ENCODE assay signal across 15 cellular contexts in the genomic region with DNA sequence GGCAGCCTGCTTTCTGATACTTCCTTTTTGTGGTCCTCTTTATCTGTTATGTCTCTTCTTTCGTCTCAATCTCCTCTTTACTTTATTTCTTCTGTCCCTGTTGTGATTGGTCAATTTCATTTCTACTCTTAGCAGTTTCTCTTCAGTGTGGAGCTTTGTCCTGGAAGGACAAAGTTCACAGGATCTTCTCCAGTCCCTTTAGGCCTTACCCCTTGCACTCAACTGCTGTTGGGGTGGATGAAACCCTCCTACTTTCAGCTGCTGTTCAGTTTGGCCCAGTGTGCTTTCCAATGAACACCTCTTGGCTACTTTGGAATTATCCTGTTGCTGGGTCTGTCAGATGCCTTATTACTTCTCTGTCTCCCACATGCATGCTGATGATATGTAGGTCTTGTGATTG. TPM values are rescaled to one million over a fixed set of nuclear protein-coding genes. Genes with fewer than 3 reads are reported as not detected.
A peak's percentile ranks its signal among the peaks of the same experiment; 100 is the strongest.
DNase-seq lines count a peak whose midpoint lies in the region; ATAC-seq lines count a peak whose summit lies in the region.
"Had no signal": no experiment of that assay in that cellular context is flagged by ENCODE, and none has a peak within 500 bp of the region (broad histone marks: within the 10 kb centered on the region; RNA-seq: fewer than 3 reads in every experiment).

No MANE protein-coding gene starts in this region.

- H3K4me3 Mint-ChIP-seq in activated CD4-positive, alpha-beta T cell treated with anti-CD3 and anti-CD28 coated beads, Interleukin-2, amount 10 ng/mL, durations not matched to agents 24 days and 14 days: no peak overlapping the region
- no peak overlapping the region for H3K4me3 Mint-ChIP-seq in activated T-helper 2 cell treated with anti-CD3 and anti-CD28 coated beads, Interferon-gamma antibody, Interleukin-2, Interleukin-4, amounts not matched to agents 10 μg/mL and 5 μg/mL and 100 μg/mL, durations not matched to agents 14 hours and 24 hours and 36 hours (ENCODE audit: low read depth)
- H3K4me3 Mint-ChIP-seq in activated naive CD8-positive, alpha-beta T cell treated with anti-CD3 and anti-CD28 coated beads, Interleukin-2, amount 50 U/mL, for 24 hours: no peak overlapping the region
- H3K4me3 Mint-ChIP-seq: CD8-positive, alpha-beta memory T cell; HFFc6 had no signal

- no peaks in the 10 kb centered on the region for H3K9me3 Mint-ChIP-seq in activated CD4-positive, alpha-beta T cell treated with anti-CD3 and anti-CD28 coated beads, Interleukin-2, amount 10 ng/mL, durations not matched to agents 24 days and 14 days
- no peaks in the 10 kb centered on the region for H3K9me3 Mint-ChIP-seq in activated T-helper 2 cell treated with anti-CD3 and anti-CD28 coated beads, Interferon-gamma antibody, Interleukin-2, Interleukin-4, amounts not matched to agents 10 μg/mL and 5 μg/mL and 100 μg/mL, durations not matched to agents 14 hours and 24 hours and 36 hours
- no peaks in the 10 kb centered on the region for H3K9me3 Mint-ChIP-seq in activated naive CD8-positive, alpha-beta T cell treated with anti-CD3 and anti-CD28 coated beads, Interleukin-2, amount 50 U/mL, for 24 hours
- H3K9me3 Mint-ChIP-seq: CD8-positive, alpha-beta memory T cell; HFFc6 had no signal

- intact Hi-C loops in activated CD4-positive, alpha-beta T cell treated with anti-CD3 and anti-CD28 coated beads, Interleukin-2, amount 10 ng/mL, durations not matched to agents 24 days and 14 days (cut with micrococcal nuclease): no loop called here
- intact Hi-C loops in activated T-helper 2 cell treated with anti-CD3 and anti-CD28 coated beads, Interferon-gamma antibody, Interleukin-2, Interleukin-4, amounts not matched to agents 10 μg/mL and 5 μg/mL and 100 μg/mL, durations not matched to agents 14 hours and 24 hours and 36 hours (cut with micrococcal nuclease): no loop called here

- no peaks in the 10 kb centered on the region for H3K4me1 Mint-ChIP-seq in activated CD4-positive, alpha-beta T cell treated with anti-CD3 and anti-CD28 coated beads, Interleukin-2, amount 10 ng/mL, durations not matched to agents 24 days and 14 days
- no peaks in the 10 kb centered on the region for H3K4me1 Mint-ChIP-seq in activated T-helper 2 cell treated with anti-CD3 and anti-CD28 coated beads, Interferon-gamma antibody, Interleukin-2, Interleukin-4, amounts not matched to agents 10 μg/mL and 5 μg/mL and 100 μg/mL, durations not matched to agents 14 hours and 24 hours and 36 hours (ENCODE audit: low read depth)
- H3K4me1 Mint-ChIP-seq in activated naive CD8-positive, alpha-beta T cell treated with anti-CD3 and anti-CD28 coated beads, Interleukin-2, amount 50 U/mL, for 24 hours: no peaks in the 10 kb centered on the region
- H3K4me1 Mint-ChIP-seq: CD8-positive, alpha-beta memory T cell had no signal

- no peak for ATAC-seq in activated naive CD8-positive, alpha-beta T cell treated with anti-CD3 and anti-CD28 coated beads, Interleukin-2, amount 50 U/mL, for 24 hours
- ATAC-seq: GM12878 had no signal

- H3K27me3 Mint-ChIP-seq in activated CD4-positive, alpha-beta T cell treated with anti-CD3 and anti-CD28 coated beads, Interleukin-2, amount 10 ng/mL, durations not matched to agents 24 days and 14 days: no peaks in the 10 kb centered on the region
- no peaks in the 10 kb centered on the region for H3K27me3 Mint-ChIP-seq in activated T-helper 2 cell treated with anti-CD3 and anti-CD28 coated beads, Interferon-gamma antibody, Interleukin-2, Interleukin-4, amounts not matched to agents 10 μg/mL and 5 μg/mL and 100 μg/mL, durations not matched to agents 14 hours and 24 hours and 36 hours (ENCODE audit: low read depth)
- H3K27me3 Mint-ChIP-seq in activated naive CD8-positive, alpha-beta T cell treated with anti-CD3 and anti-CD28 coated beads, Interleukin-2, amount 50 U/mL, for 24 hours: no peaks in the 10 kb centered on the region
- H3K27me3 Mint-ChIP-seq: CD8-positive, alpha-beta memory T cell had no signal

- peaks cover 47% of the 10 kb centered on the region for H3K36me3 Mint-ChIP-seq in activated CD4-positive, alpha-beta T cell treated with anti-CD3 and anti-CD28 coated beads, Interleukin-2, amount 10 ng/mL, durations not matched to agents 24 days and 14 days (ENCODE audit: low read depth)
- H3K36me3 Mint-ChIP-seq in activated T-helper 2 cell treated with anti-CD3 and anti-CD28 coated beads, Interferon-gamma antibody, Interleukin-2, Interleukin-4, amounts not matched to agents 10 μg/mL and 5 μg/mL and 100 μg/mL, durations not matched to agents 14 hours and 24 hours and 36 hours (ENCODE audit: low read depth): peaks cover 59% of the 10 kb centered on the region
- H3K36me3 Mint-ChIP-seq in activated naive CD8-positive, alpha-beta T cell treated with anti-CD3 and anti-CD28 coated beads, Interleukin-2, amount 50 U/mL, for 24 hours (ENCODE audit: low read depth): peaks cover 35% of the 10 kb centered on the region

- peak overlapping the region; percentile 30 for H3K27ac Mint-ChIP-seq in activated CD4-positive, alpha-beta T cell treated with anti-CD3 and anti-CD28 coated beads, Interleukin-2, amount 10 ng/mL, durations not matched to agents 24 days and 14 days
- H3K27ac Mint-ChIP-seq in activated T-helper 2 cell treated with anti-CD3 and anti-CD28 coated beads, Interferon-gamma antibody, Interleukin-2, Interleukin-4, amounts not matched to agents 10 μg/mL and 5 μg/mL and 100 μg/mL, durations not matched to agents 14 hours and 24 hours and 36 hours: peak overlapping the region; percentile 38
- no peak overlapping the region for H3K27ac Mint-ChIP-seq in activated naive CD8-positive, alpha-beta T cell treated with anti-CD3 and anti-CD28 coated beads, Interleukin-2, amount 50 U/mL, for 24 hours
- H3K27ac Mint-ChIP-seq: HFFc6 had no signal

- DNase-seq in activated CD4-positive, alpha-beta T cell treated with anti-CD3 and anti-CD28 coated beads, Interleukin-2, amount 10 ng/mL, durations not matched to agents 24 days and 14 days: no peak
- DNase-seq in activated CD4-positive, alpha-beta T cell treated with anti-CD3 and anti-CD28 coated beads for 4 hours: no peak
- peak; percentile 30 for DNase-seq in OCI-M1 (lab: John Stamatoyannopoulos, UW)
- DNase-seq in activated T-helper 2 cell treated with anti-CD3 and anti-CD28 coated beads, Interferon-gamma antibody, Interleukin-2, Interleukin-4, amounts not matched to agents 10 μg/mL and 5 μg/mL and 100 μg/mL, durations not matched to agents 14 hours and 24 hours and 36 hours (ENCODE audit: low spot score): no peak
- no peak for DNase-seq in GF-D8 (lab: John Stamatoyannopoulos, UW)
- DNase-seq in central memory CD4-positive, alpha-beta T cell: no peak
- DNase-seq in activated naive CD8-positive, alpha-beta T cell treated with anti-CD3 and anti-CD28 coated beads, Interleukin-2, amount 50 U/mL, for 24 hours: no peak
- DNase-seq: AML-193; Calu3; CD8-positive, alpha-beta memory T cell; DMS 273 treated with DMSO at 0.1 percent for 48 hours; HFFc6 had no signal

RNA-seq across cellular contexts. Expression of a gene that starts 24.7 kb away (rescaled TPM):
- 24.9 and 25.9 TPM in 2 replicates for total RNA-seq in activated CD4-positive, alpha-beta T cell treated with anti-CD3 and anti-CD28 coated beads, Interleukin-2, amount 10 ng/mL, durations not matched to agents 24 days and 14 days
- 22.3 and 22.5 TPM in 2 replicates for total RNA-seq in activated T-helper 2 cell treated with anti-CD3 and anti-CD28 coated beads, Interferon-gamma antibody, Interleukin-2, Interleukin-4, amounts not matched to agents 10 μg/mL and 5 μg/mL and 100 μg/mL, durations not matched to agents 14 hours and 24 hours and 36 hours

RNA-seq across cellular contexts. Expression of a gene that starts 25.3 kb away (rescaled TPM):
- 1.5 and 2.0 TPM in 2 replicates for total RNA-seq in activated CD4-positive, alpha-beta T cell treated with anti-CD3 and anti-CD28 coated beads, Interleukin-2, amount 10 ng/mL, durations not matched to agents 24 days and 14 days
- total RNA-seq in activated T-helper 2 cell treated with anti-CD3 and anti-CD28 coated beads, Interferon-gamma antibody, Interleukin-2, Interleukin-4, amounts not matched to agents 10 μg/mL and 5 μg/mL and 100 μg/mL, durations not matched to agents 14 hours and 24 hours and 36 hours: 1.8 and 2.2 TPM in 2 replicates

RNA-seq across cellular contexts. Expression of a gene that starts 31.6 kb away (rescaled TPM):
- total RNA-seq in activated CD4-positive, alpha-beta T cell treated with anti-CD3 and anti-CD28 coated beads, Interleukin-2, amount 10 ng/mL, durations not matched to agents 24 days and 14 days: not detected in 2 replicates
- not detected in 2 replicates for total RNA-seq in activated T-helper 2 cell treated with anti-CD3 and anti-CD28 coated beads, Interferon-gamma antibody, Interleukin-2, Interleukin-4, amounts not matched to agents 10 μg/mL and 5 μg/mL and 100 μg/mL, durations not matched to agents 14 hours and 24 hours and 36 hours
- total RNA-seq: Calu3; CD8-positive, alpha-beta memory T cell; Daoy; GM12878; H1; HFFc6 had no signal

RNA-seq across cellular contexts. Expression of a gene that starts 35.3 kb away (rescaled TPM):
- 83.4 and 86.3 TPM in 2 replicates for total RNA-seq in activated CD4-positive, alpha-beta T cell treated with anti-CD3 and anti-CD28 coated beads, Interleukin-2, amount 10 ng/mL, durations not matched to agents 24 days and 14 days
- total RNA-seq in activated T-helper 2 cell treated with anti-CD3 and anti-CD28 coated beads, Interferon-gamma antibody, Interleukin-2, Interleukin-4, amounts not matched to agents 10 μg/mL and 5 μg/mL and 100 μg/mL, durations not matched to agents 14 hours and 24 hours and 36 hours: 68.9 and 75.3 TPM in 2 replicates

RNA-seq across cellular contexts. Expression of a gene that starts 35.9 kb away (rescaled TPM):
- 129 and 133 TPM in 2 replicates for total RNA-seq in activated CD4-positive, alpha-beta T cell treated with anti-CD3 and anti-CD28 coated beads, Interleukin-2, amount 10 ng/mL, durations not matched to agents 24 days and 14 days
- total RNA-seq in activated T-helper 2 cell treated with anti-CD3 and anti-CD28 coated beads, Interferon-gamma antibody, Interleukin-2, Interleukin-4, amounts not matched to agents 10 μg/mL and 5 μg/mL and 100 μg/mL, durations not matched to agents 14 hours and 24 hours and 36 hours: 143 and 147 TPM in 2 replicates
